In genomic region chr7:149838224-149838991, GRCh38 we compare ENCODE assay signal across 1 cellular context.
A peak's percentile ranks its signal among the peaks of the same experiment; 100 is the strongest.
TF ChIP-seq lines count a peak whose summit lies in the region.

Gene ZNF862 (plus strand): TSS chr7:149838375. CDS start chr7:149838612, 237 bp downstream.

TF ChIP-seq in HepG2, 621 proteins besides CTCF, POLR2A, EP300 and RAD21 (continued from another document):
- TF ChIP-seq, protein P1, sequence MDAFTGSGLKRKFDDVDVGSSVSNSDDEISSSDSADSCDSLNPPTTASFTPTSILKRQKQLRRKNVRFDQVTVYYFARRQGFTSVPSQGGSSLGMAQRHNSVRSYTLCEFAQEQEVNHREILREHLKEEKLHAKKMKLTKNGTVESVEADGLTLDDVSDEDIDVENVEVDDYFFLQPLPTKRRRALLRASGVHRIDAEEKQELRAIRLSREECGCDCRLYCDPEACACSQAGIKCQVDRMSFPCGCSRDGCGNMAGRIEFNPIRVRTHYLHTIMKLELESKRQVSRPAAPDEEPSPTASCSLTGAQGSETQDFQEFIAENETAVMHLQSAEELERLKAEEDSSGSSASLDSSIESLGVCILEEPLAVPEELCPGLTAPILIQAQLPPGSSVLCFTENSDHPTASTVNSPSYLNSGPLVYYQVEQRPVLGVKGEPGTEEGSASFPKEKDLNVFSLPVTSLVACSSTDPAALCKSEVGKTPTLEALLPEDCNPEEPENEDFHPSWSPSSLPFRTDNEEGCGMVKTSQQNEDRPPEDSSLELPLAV (CRISPR knock-in tag; conservative IDR thresholded peaks at IDR 0.05; ENCODE audit: low read depth), result no peak
- TF ChIP-seq ZBTB21 (CRISPR knock-in tag; IDR thresholded peaks at IDR 0.05) (no peak), SRSF4 (IDR thresholded peaks at IDR 0.05; ENCODE audit: low read depth, low read length, poor library complexity, severe bottlenecking) (no peak), SIN3B (IDR thresholded peaks at IDR 0.05; ENCODE audit: low read length) (no peak), HNF4A (CRISPR knock-in tag; IDR thresholded peaks at IDR 0.05) (peak; percentile 85), ZMYM2 (CRISPR knock-in tag; IDR thresholded peaks at IDR 0.05) (peak; percentile 94; the same call in 1 of the 2 replicates), ZNF737 (CRISPR knock-in tag; IDR thresholded peaks at IDR 0.05; ENCODE audit: borderline replicate concordance) (no peak), KLF13 (CRISPR knock-in tag; IDR thresholded peaks at IDR 0.05) (no peak), FOXP1 (IDR thresholded peaks at IDR 0.05) (no peak), FOXP1 (CRISPR knock-in tag; IDR thresholded peaks at IDR 0.05) (no peak), DRAP1 (CRISPR knock-in tag; IDR thresholded peaks at IDR 0.05) (peak; percentile 63; the same call in 1 of the 2 replicates), KDM2A (CRISPR knock-in tag; IDR thresholded peaks at IDR 0.05; ENCODE audit: borderline replicate concordance, low read depth) (peak; percentile 96), SIX1 (CRISPR knock-in tag; IDR thresholded peaks at IDR 0.05; ENCODE audit: borderline replicate concordance) (no peak), MAZ (IDR thresholded peaks at IDR 0.05; ENCODE audit: borderline replicate concordance, low read depth, low read length) (peak; percentile 7; the same call in 1 of the 2 replicates), MAZ (CRISPR knock-in tag; IDR thresholded peaks at IDR 0.05; ENCODE audit: low read depth) (peak; percentile 96), MAFG (CRISPR knock-in tag; IDR thresholded peaks at IDR 0.05) (no peak)
- TF ChIP-seq, protein P2, sequence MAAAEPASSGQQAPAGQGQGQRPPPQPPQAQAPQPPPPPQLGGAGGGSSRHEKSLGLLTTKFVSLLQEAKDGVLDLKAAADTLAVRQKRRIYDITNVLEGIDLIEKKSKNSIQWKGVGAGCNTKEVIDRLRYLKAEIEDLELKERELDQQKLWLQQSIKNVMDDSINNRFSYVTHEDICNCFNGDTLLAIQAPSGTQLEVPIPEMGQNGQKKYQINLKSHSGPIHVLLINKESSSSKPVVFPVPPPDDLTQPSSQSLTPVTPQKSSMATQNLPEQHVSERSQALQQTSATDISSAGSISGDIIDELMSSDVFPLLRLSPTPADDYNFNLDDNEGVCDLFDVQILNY (CRISPR knock-in tag; conservative IDR thresholded peaks at IDR 0.05), result no peak
- TF ChIP-seq, protein P3, sequence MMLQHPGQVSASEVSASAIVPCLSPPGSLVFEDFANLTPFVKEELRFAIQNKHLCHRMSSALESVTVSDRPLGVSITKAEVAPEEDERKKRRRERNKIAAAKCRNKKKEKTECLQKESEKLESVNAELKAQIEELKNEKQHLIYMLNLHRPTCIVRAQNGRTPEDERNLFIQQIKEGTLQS (CRISPR knock-in tag; IDR thresholded peaks at IDR 0.05), result no peak; the same call in none of the 2 replicates
- TF ChIP-seq, protein P4, sequence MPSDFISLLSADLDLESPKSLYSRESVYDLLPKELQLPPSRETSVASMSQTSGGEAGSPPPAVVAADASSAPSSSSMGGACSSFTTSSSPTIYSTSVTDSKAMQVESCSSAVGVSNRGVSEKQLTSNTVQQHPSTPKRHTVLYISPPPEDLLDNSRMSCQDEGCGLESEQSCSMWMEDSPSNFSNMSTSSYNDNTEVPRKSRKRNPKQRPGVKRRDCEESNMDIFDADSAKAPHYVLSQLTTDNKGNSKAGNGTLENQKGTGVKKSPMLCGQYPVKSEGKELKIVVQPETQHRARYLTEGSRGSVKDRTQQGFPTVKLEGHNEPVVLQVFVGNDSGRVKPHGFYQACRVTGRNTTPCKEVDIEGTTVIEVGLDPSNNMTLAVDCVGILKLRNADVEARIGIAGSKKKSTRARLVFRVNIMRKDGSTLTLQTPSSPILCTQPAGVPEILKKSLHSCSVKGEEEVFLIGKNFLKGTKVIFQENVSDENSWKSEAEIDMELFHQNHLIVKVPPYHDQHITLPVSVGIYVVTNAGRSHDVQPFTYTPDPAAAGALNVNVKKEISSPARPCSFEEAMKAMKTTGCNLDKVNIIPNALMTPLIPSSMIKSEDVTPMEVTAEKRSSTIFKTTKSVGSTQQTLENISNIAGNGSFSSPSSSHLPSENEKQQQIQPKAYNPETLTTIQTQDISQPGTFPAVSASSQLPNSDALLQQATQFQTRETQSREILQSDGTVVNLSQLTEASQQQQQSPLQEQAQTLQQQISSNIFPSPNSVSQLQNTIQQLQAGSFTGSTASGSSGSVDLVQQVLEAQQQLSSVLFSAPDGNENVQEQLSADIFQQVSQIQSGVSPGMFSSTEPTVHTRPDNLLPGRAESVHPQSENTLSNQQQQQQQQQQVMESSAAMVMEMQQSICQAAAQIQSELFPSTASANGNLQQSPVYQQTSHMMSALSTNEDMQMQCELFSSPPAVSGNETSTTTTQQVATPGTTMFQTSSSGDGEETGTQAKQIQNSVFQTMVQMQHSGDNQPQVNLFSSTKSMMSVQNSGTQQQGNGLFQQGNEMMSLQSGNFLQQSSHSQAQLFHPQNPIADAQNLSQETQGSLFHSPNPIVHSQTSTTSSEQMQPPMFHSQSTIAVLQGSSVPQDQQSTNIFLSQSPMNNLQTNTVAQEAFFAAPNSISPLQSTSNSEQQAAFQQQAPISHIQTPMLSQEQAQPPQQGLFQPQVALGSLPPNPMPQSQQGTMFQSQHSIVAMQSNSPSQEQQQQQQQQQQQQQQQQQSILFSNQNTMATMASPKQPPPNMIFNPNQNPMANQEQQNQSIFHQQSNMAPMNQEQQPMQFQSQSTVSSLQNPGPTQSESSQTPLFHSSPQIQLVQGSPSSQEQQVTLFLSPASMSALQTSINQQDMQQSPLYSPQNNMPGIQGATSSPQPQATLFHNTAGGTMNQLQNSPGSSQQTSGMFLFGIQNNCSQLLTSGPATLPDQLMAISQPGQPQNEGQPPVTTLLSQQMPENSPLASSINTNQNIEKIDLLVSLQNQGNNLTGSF (CRISPR knock-in tag; IDR thresholded peaks at IDR 0.05), result no peak
- TF ChIP-seq, protein P5, sequence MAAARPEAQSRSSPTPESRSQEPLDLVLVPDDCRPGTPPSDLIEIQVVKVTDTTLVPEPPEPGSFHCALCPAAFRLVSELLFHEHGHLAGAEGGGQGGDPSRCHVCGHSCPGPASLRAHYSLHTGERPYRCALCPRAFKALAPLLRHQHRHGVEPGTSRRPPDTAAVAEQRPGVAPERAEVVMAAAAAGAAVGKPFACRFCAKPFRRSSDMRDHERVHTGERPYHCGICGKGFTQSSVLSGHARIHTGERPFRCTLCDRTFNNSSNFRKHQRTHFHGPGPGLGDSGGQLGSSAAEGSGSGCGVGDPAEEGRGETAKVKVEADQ (CRISPR knock-in tag; IDR thresholded peaks at IDR 0.05; ENCODE audit: borderline replicate concordance), result peak; percentile 86; the same call in 1 of the 2 replicates
